Comparison of ENCODE assay signal across 8 cellular contexts in genomic region chr1:165630629-165631402, GRCh38. TPM values are rescaled to one million over a fixed set of nuclear protein-coding genes. Genes with fewer than 3 reads are reported as not detected.
DNase-seq lines count a peak whose midpoint lies in the region; ATAC-seq, FAIRE-seq and TF ChIP-seq lines count a peak whose summit lies in the region.

TSS of gene MGST3 (plus strand) at chr1:165631234. CDS start at chr1:165649848, 18,614 bp downstream.

- H3K36me3 ChIP-seq in BJ (ENCODE audit: control insufficient read depth, insufficient read depth, low read length) (no peaks in the 10 kb centered on the region), kidney (ENCODE audit: control insufficient read depth in 1 of 2, insufficient read depth in 2 of 2, low read length in 2 of 2) (no peaks in the 10 kb centered on the region)

- peak; percentile 78 for ATAC-seq in HG03457 (IDR thresholded peaks at IDR 0.05; ENCODE audit: unreplicated experiment)
- ATAC-seq in activated CD4-positive, alpha-beta T cell treated with anti-CD3 and anti-CD28 coated beads for 36 hours = peak; percentile 91

- peak within 1 kb of the TSS; percentile 82 for H3K4me3 ChIP-seq in BJ (ENCODE audit: low read depth, low read length)
- peak within 1 kb of the TSS; percentile 95 to 98 for H3K4me3 ChIP-seq in kidney (ENCODE audit: low read length in 2 of 2)

- H3K27ac Mint-ChIP-seq in activated CD4-positive, alpha-beta T cell treated with anti-CD3 and anti-CD28 coated beads for 36 hours = no peak within 1 kb of the TSS
- H3K27ac Mint-ChIP-seq in chondrocyte (ENCODE audit: unreplicated experiment) = no peak within 1 kb of the TSS

- H3K36me3 Mint-ChIP-seq in activated CD4-positive, alpha-beta T cell treated with anti-CD3 and anti-CD28 coated beads for 36 hours (ENCODE audit: low read depth) = peaks cover 2% of the 10 kb centered on the region
- no peaks in the 10 kb centered on the region for H3K36me3 Mint-ChIP-seq in chondrocyte (ENCODE audit: low read depth)

- FAIRE-seq in kidney (lab: Jason Lieb, UNC) = no peak

- H3K4me1 Mint-ChIP-seq in activated CD4-positive, alpha-beta T cell treated with anti-CD3 and anti-CD28 coated beads for 36 hours = peaks cover 17% of the 10 kb centered on the region
- H3K4me1 Mint-ChIP-seq in chondrocyte (ENCODE audit: low read depth) = peaks cover 32% of the 10 kb centered on the region

- H3K4me1 ChIP-seq in kidney (ENCODE audit: control insufficient read depth in 1 of 2, insufficient read depth in 1 of 2, low read depth in 1 of 2, low read length in 2 of 2) = peaks cover 8 to 19% of the 10 kb centered on the region in 2 donors

- H3K27me3 ChIP-seq in BJ (ENCODE audit: control insufficient read depth, insufficient read depth, low read length) = no peaks in the 10 kb centered on the region

- intact Hi-C loops in activated CD4-positive, alpha-beta T cell treated with anti-CD3 and anti-CD28 coated beads for 36 hours (cut with DNase I, micrococcal nuclease) = loop anchor here (1.0 to 10.0 kb wide), 12 partner anchors 33 to 1884 kb away; partner anchors contain the start of genes ALDH9A1 (in 2 of the 2), TMCO1 (in 2 of the 2), CD247 (in 1 of the 2) and POGK (in 1 of the 2)
- intact Hi-C loops in kidney (cut with DNase I) = no loop called here

- H3K27me3 Mint-ChIP-seq in activated CD4-positive, alpha-beta T cell treated with anti-CD3 and anti-CD28 coated beads for 36 hours = no peaks in the 10 kb centered on the region
- H3K27me3 Mint-ChIP-seq in chondrocyte (ENCODE audit: low read depth) = no peaks in the 10 kb centered on the region

- no peaks in the 10 kb centered on the region for H3K9me3 Mint-ChIP-seq in activated CD4-positive, alpha-beta T cell treated with anti-CD3 and anti-CD28 coated beads for 36 hours (ENCODE audit: low read depth)
- no peaks in the 10 kb centered on the region for H3K9me3 Mint-ChIP-seq in chondrocyte (ENCODE audit: low read depth)

- CTCF ChIA-PET in BJ (lab: Yijun Ruan, JAX) = interaction anchor here (1.1 kb wide), 1 partner anchor 28 kb away, joined by 4 read pairs; no protein-coding TSS in a partner anchor
- CTCF ChIA-PET in activated CD4-positive, alpha-beta T cell treated with anti-CD3 and anti-CD28 coated beads for 36 hours (lab: Charles Lee) = interaction anchor here (1.0 to 1.6 kb wide), 3 partner anchors 22 to 138 kb away, joined by 3 to 6 read pairs (median 3); partner anchors contain the start of gene TMCO1

- TF ChIP-seq CTCF in BJ (IDR thresholded peaks at IDR 0.05; ENCODE audit: insufficient read depth, low read depth, low read length) (no peak), chondrocyte (IDR thresholded peaks at IDR 0.05) (no peak), kidney (IDR thresholded peaks at IDR 0.05; ENCODE audit: borderline replicate concordance, extremely low read depth, insufficient read depth) (no peak)

- POLR2A ChIA-PET in BJ (lab: Charles Lee) = no interaction called here
- POLR2A ChIA-PET in activated CD4-positive, alpha-beta T cell treated with anti-CD3 and anti-CD28 coated beads for 36 hours (lab: Charles Lee) = interaction anchor here (1.0 to 1.3 kb wide), 4 partner anchors 15 to 198 kb away, joined by 3 to 6 read pairs (median 4); partner anchors contain the start of gene TMCO1

- no peaks in the 10 kb centered on the region for H3K9me3 ChIP-seq in kidney (ENCODE audit: control insufficient read depth in 1 of 2, low read length in 2 of 2)

- H3K27ac ChIP-seq in kidney (ENCODE audit: low read depth in 2 of 2, low read length in 2 of 2) = peak within 1 kb of the TSS; percentile 92 to 94

- peak within 1 kb of the TSS; percentile 95 to 99 for H3K9ac ChIP-seq in kidney (ENCODE audit: low read length in 2 of 2)

- peak; percentile 82 for DNase-seq in BJ (ENCODE audit: low read depth)
- DNase-seq in GM19240 (ENCODE audit: insufficient read length, low spot score) = peak; percentile 78
- DNase-seq in NCI-H524 (lab: John Stamatoyannopoulos, UW) = peak; percentile 95 to 97
- peak; percentile 99 for DNase-seq in activated CD4-positive, alpha-beta T cell treated with anti-CD3 and anti-CD28 coated beads for 36 hours
- peak; percentile 96 for DNase-seq in chondrocyte (ENCODE audit: low spot score)
- DNase-seq in kidney = peak; percentile 98
- peak; percentile 97 for DNase-seq in stimulated activated CD4-positive, alpha-beta T cell treated with anti-CD3 and anti-CD28 coated beads, Interleukin-15, amount 100 ng/mL, for 24 hours

- no peak within 1 kb of the TSS for H3K4me3 Mint-ChIP-seq in activated CD4-positive, alpha-beta T cell treated with anti-CD3 and anti-CD28 coated beads for 36 hours
- H3K4me3 Mint-ChIP-seq in chondrocyte (ENCODE audit: unreplicated experiment) = no peak within 1 kb of the TSS

RNA-seq across cellular contexts. Expression of gene MGST3, which starts in this region (rescaled TPM):
- polyA plus RNA-seq in BJ (2011; rRNA removed) (220 and 261 TPM in 2 replicates), kidney (ENCODE audit: insufficient read depth, low read depth, low replicate concordance) (545 TPM)
- 63.2 and 105 TPM in 2 replicates for polyA minus RNA-seq in BJ (2011; rRNA and poly(A)+ RNA removed)
- 10 to 100 TPM; 49.1 to 52.1 TPM for total RNA-seq in activated CD4-positive, alpha-beta T cell treated with anti-CD3 and anti-CD28 coated beads for 36 hours
- total RNA-seq in chondrocyte (154 to 167 TPM (median 165 TPM) in 3 replicates), kidney (296 TPM)

Comparison
In these comparisons a context has a peak if more than half of its experiments do, and no peak if none do; other contexts are left out.
1. Peak in every context shown above with its lines: DNase-seq, ATAC-seq, H3K4me3 ChIP-seq and H3K27ac ChIP-seq.